10 cellular contexts compared by ENCODE assay signal in the genomic region with DNA sequence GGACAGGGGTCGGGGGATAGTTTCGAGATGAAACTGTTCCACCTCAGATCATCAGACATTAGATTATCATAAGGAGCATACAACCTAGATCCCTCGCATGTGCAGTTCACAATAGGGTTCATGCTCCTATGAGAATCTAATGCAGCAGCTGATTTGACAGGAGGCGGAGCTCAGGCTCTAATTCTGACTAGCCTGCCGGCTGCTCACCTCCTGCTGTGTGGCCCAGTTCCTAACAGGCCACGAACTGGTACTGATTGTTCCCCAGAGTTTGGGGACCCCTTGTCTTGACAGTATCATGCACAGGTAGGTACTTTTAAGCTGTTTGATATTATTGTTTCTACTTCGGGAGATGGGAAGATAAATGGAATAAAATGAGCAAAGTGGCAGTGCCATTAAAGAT.
DNase-seq lines count a peak whose midpoint lies in the region; ATAC-seq and TF ChIP-seq lines count a peak whose summit lies in the region.
"Had no signal": no experiment of that assay in that cellular context is flagged by ENCODE, and none has a peak within 500 bp of the region (broad histone marks: within the 10 kb centered on the region; RNA-seq: fewer than 3 reads in every experiment).

No MANE protein-coding gene starts in this region.

- H3K9me3 Mint-ChIP-seq in immature natural killer cell, result no peaks in the 10 kb centered on the region

- peak overlapping the region; percentile 69 to 94 (median 89) for H3K4me3 Mint-ChIP-seq in immature natural killer cell

- H3K36me3 Mint-ChIP-seq in immature natural killer cell, result peaks cover 5 to 27% (median 8%) of the 10 kb centered on the region in 3 donors

- peak; percentile 34 for DNase-seq in M059J (ENCODE audit: low read depth)
- no peak for DNase-seq in immature natural killer cell
- DNase-seq in right lobe of liver, result no peak
- DNase-seq in GM19238 (ENCODE audit: insufficient read length, low spot score), result no peak
- no peak for DNase-seq in left lung
- DNase-seq: NCI-H2171 treated with DMSO at 0.1 percent for 48 hours had no signal

- TF ChIP-seq POLR2A in GM18526 (IDR thresholded peaks at IDR 0.05; ENCODE audit: extremely low read depth, insufficient read length) (peak; percentile 28), right lobe of liver (IDR thresholded peaks at IDR 0.05) (no peak)

- H3K4me1 ChIP-seq in right lobe of liver, result peaks cover 0 to 13% (median 0%) of the 10 kb centered on the region in 4 donors
- H3K4me1 ChIP-seq in left lung, result no peaks in the 10 kb centered on the region

- H3K4me1 Mint-ChIP-seq in immature natural killer cell, result peaks cover 43 to 67% of the 10 kb centered on the region in 2 donors

- intact Hi-C loops in right lobe of liver (cut with DNase I) (no loop called here), left lung (cut with DNase I) (no loop called here)

- H3K27me3 ChIP-seq in right lobe of liver (no peaks in the 10 kb centered on the region), left lung (no peaks in the 10 kb centered on the region)
- H3K27me3 ChIP-seq: hepatocyte had no signal

- peak; percentile 33 for ATAC-seq in GM21737 (IDR thresholded peaks at IDR 0.05; ENCODE audit: unreplicated experiment)
- ATAC-seq in right lobe of liver, result no peak
- no peak for ATAC-seq in HG03280 (IDR thresholded peaks at IDR 0.05; ENCODE audit: unreplicated experiment)
- ATAC-seq in left lung, result no peak

- TF ChIP-seq CTCF in right lobe of liver (IDR thresholded peaks at IDR 0.05) (no peak), left lung (IDR thresholded peaks at IDR 0.05) (no peak)

- peaks cover 0 to 4% (median 2%) of the 10 kb centered on the region in 3 donors for H3K27me3 Mint-ChIP-seq in immature natural killer cell (ENCODE audit: low read depth in 3 of 3)

- H3K9me3 ChIP-seq in right lobe of liver (no peaks in the 10 kb centered on the region), left lung (no peaks in the 10 kb centered on the region)

- H3K27ac ChIP-seq in right lobe of liver (no peak overlapping the region), left lung (no peak overlapping the region)
- H3K27ac ChIP-seq: hepatocyte had no signal

- H3K4me3 ChIP-seq in right lobe of liver (no peak overlapping the region), left lung (no peak overlapping the region)
- H3K4me3 ChIP-seq: hepatocyte had no signal

- H3K27ac Mint-ChIP-seq in immature natural killer cell, result peak overlapping the region; percentile 90 to 95 (median 93)

- H3K36me3 ChIP-seq in right lobe of liver (no peaks in the 10 kb centered on the region), left lung (peaks cover 0 to 14% of the 10 kb centered on the region in 2 donors)

- WGBS in right lobe of liver (ENCODE audit: insufficient coverage, low coverage, low lambda C conversion rate, missing lambda C conversion rate), result 87% methylated on average over 7 of the region's 7 CpGs
